2 cellular contexts compared by ENCODE assay signal in genomic region chr3:163561151-163561550, GRCh38.
TF ChIP-seq lines count a peak whose summit lies in the region.

No MANE protein-coding gene starts in this region.

TF ChIP-seq in GM23338, 12 proteins besides CTCF, POLR2A, EP300 and RAD21:
- TF ChIP-seq STAT1 (IDR thresholded peaks at IDR 0.05; ENCODE audit: unreplicated experiment) (no peak), ZNF114 (CRISPR knock-in tag; IDR thresholded peaks at IDR 0.05) (no peak), ZNF462 (CRISPR knock-in tag; IDR thresholded peaks at IDR 0.05) (no peak), NANOG (IDR thresholded peaks at IDR 0.05; ENCODE audit: borderline replicate concordance) (no peak), EZH2phosphoT487 (IDR thresholded peaks at IDR 0.05; ENCODE audit: unreplicated experiment) (no peak), CREB1 (CRISPR knock-in tag; IDR thresholded peaks at IDR 0.05; ENCODE audit: low read depth) (no peak), ETS1 (IDR thresholded peaks at IDR 0.05) (no peak), EZH2 (IDR thresholded peaks at IDR 0.05; ENCODE audit: low read depth, unreplicated experiment) (no peak), ZNF331 (CRISPR knock-in tag; IDR thresholded peaks at IDR 0.05; ENCODE audit: low read depth) (no peak), POLR2AphosphoS5 (IDR thresholded peaks at IDR 0.05; ENCODE audit: low read depth) (no peak), REST (IDR thresholded peaks at IDR 0.05; ENCODE audit: unreplicated experiment) (no peak), JUNB (IDR thresholded peaks at IDR 0.05; ENCODE audit: unreplicated experiment) (no peak)

TF ChIP-seq in K562, 482 proteins besides CTCF, POLR2A, EP300 and RAD21:
- no peak for TF ChIP-seq ZNF354B (CRISPR knock-in tag; IDR thresholded peaks at IDR 0.05)
- no peak for TF ChIP-seq HIVEP1 (CRISPR knock-in tag; IDR thresholded peaks at IDR 0.05)
- TF ChIP-seq POU5F1 (IDR thresholded peaks at IDR 0.05; ENCODE audit: borderline replicate concordance, low read depth, low read length, partially characterized antibody), result no peak
- TF ChIP-seq CHD7 (IDR thresholded peaks at IDR 0.05; ENCODE audit: low read depth, low read length), result no peak
- no peak for TF ChIP-seq ELF1 (tag; IDR thresholded peaks at IDR 0.05)
- TF ChIP-seq MCM5 (IDR thresholded peaks at IDR 0.05; ENCODE audit: low read depth), result no peak
- TF ChIP-seq ZNF518B (CRISPR knock-in tag; IDR thresholded peaks at IDR 0.05), result no peak
- TF ChIP-seq ARID3B (CRISPR knock-in tag; IDR thresholded peaks at IDR 0.05; ENCODE audit: borderline replicate concordance), result no peak
- no peak for TF ChIP-seq HNRNPLL (IDR thresholded peaks at IDR 0.05; ENCODE audit: low read depth, low read length, poor library complexity, severe bottlenecking)
- no peak for TF ChIP-seq NR4A1 (CRISPR knock-in tag; IDR thresholded peaks at IDR 0.05)
- no peak for TF ChIP-seq NR4A1 (tag; IDR thresholded peaks at IDR 0.05)
